26 cellular contexts compared by ENCODE assay signal in the genomic region with DNA sequence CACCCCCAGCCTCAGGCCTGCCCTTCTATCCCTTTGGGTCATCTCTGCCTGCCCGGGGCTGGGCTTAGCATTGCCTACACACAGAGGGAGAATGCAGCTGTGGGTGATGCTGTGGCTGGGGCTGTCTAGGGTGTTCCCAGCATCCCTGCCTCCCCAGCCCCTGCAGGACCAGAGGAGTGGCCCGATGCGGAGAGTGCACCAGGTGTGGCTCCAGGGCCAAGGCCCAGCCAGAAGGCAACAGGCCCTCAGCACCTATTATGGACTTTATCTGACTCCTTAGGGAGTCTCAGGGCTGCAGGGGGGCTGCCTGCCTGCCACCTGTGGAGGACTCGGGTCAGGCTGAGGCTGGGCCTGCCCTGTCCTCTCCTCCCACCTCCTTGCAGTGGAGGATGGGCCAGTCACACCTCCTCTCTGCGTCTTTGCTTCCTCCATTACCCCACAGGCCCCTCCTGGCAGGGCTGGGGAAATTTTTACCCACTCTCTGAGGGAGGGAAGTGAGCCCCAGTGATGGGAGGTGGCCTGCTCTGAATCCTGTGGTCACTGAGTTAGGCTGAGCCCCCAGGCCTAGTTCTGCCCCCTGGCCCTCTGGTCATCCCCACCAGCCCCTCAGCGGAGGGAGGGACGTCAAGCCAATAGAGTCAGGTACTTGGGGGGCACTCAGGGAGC.
"Had no signal": no experiment of that assay in that cellular context is flagged by ENCODE, and none has a peak within 500 bp of the region (broad histone marks: within the 10 kb centered on the region; RNA-seq: fewer than 3 reads in every experiment).

No MANE protein-coding gene starts in this region.

- H3K79me2 ChIP-seq: hepatocyte had no signal

- H3K36me3 ChIP-seq: cardiac muscle cell, left lung, vagina had no signal

- H3K27ac Mint-ChIP-seq: activated B cell treated with CpG ODN at 0.5 μM for 24 hours; activated CD4-positive, alpha-beta T cell treated with anti-CD3 and anti-CD28 coated beads for 36 hours; activated T-cell treated with anti-CD3 and anti-CD28 coated beads, Interleukin-2, amount 50 U/mL, for 72 hours; dendritic cell treated with granulocyte-macrophage colony-stimulating factor and Interleukin-4, amounts not matched to agents 40 ng/mL and 50 ng/mL, for 4 days had no signal

- H3K27me3 ChIP-seq: cardiac muscle cell, hepatocyte, testis, vagina had no signal

- ATAC-seq: activated CD4-positive, alpha-beta T cell treated with anti-CD3 and anti-CD28 coated beads for 36 hours; activated T-cell treated with anti-CD3 and anti-CD28 coated beads, Interleukin-2, amount 50 U/mL, for 72 hours; left lung; sciatic nerve had no signal

- H3K27me3 Mint-ChIP-seq: activated CD4-positive, alpha-beta T cell treated with anti-CD3 and anti-CD28 coated beads for 36 hours had no signal

- H3K4me3 Mint-ChIP-seq: activated B cell treated with CpG ODN at 0.5 μM for 24 hours; activated CD4-positive, alpha-beta T cell treated with anti-CD3 and anti-CD28 coated beads for 36 hours; activated naive CD4-positive, alpha-beta T cell treated with anti-CD3 and anti-CD28 coated beads, Interleukin-2, amount 10 ng/mL, durations not matched to agents 7 days and 5 days; activated T-cell treated with anti-CD3 and anti-CD28 coated beads, Interleukin-2, amount 50 U/mL, for 72 hours; dendritic cell treated with granulocyte-macrophage colony-stimulating factor and Interleukin-4, amounts not matched to agents 40 ng/mL and 50 ng/mL, for 4 days; mesothelial cell of epicardium; T-helper 1 cell treated with Interleukin-12 subunit alpha and Interleukin-12 subunit beta and Interleukin-4 antibody, amounts not matched to agents 30 μg/mL and 1 μg/mL, for 36 hours had no signal

- H2AFZ ChIP-seq: hepatocyte had no signal

- H3K9me3 Mint-ChIP-seq: activated B cell treated with CpG ODN at 0.5 μM for 24 hours; activated naive CD4-positive, alpha-beta T cell treated with anti-CD3 and anti-CD28 coated beads, Interleukin-2, amount 10 ng/mL, durations not matched to agents 7 days and 5 days; activated T-cell treated with anti-CD3 and anti-CD28 coated beads, Interleukin-2, amount 50 U/mL, for 72 hours; dendritic cell treated with granulocyte-macrophage colony-stimulating factor and Interleukin-4, amounts not matched to agents 40 ng/mL and 50 ng/mL, for 4 days; mesothelial cell of epicardium; T-helper 1 cell treated with Interleukin-12 subunit alpha and Interleukin-12 subunit beta and Interleukin-4 antibody, amounts not matched to agents 30 μg/mL and 1 μg/mL, for 36 hours had no signal

- H3K4me1 ChIP-seq: left lung, testis, vagina had no signal

- DNase-seq: activated B cell treated with CpG ODN at 0.5 μM for 24 hours; activated CD4-positive, alpha-beta T cell treated with anti-CD3 and anti-CD28 coated beads for 36 hours; activated CD4-positive, alpha-beta T cell treated with anti-CD3 and anti-CD28 coated beads, Interleukin-2, amount 50 U/mL, for 48 hours; activated effector memory CD4-positive, alpha-beta T cell treated with anti-CD3 and anti-CD28 coated beads, Interleukin-2, amount 50 U/mL, for 16 hours; activated naive CD4-positive, alpha-beta T cell treated with anti-CD3 and anti-CD28 coated beads, Interleukin-2, amount 10 ng/mL, durations not matched to agents 7 days and 5 days; activated T-cell treated with anti-CD3 and anti-CD28 coated beads, Interleukin-2, amount 50 U/mL, for 72 hours; amygdala; effector CD4-positive, alpha-beta T cell; erythroblast; foreskin melanocyte; glutamatergic neuron; kidney glomerular epithelial cell; small intestine; stimulated activated CD4-positive, alpha-beta T cell treated with anti-CD3 and anti-CD28 coated beads, Interleukin-15, amount 100 ng/mL, for 24 hours; stimulated activated naive CD4-positive, alpha-beta T cell; T1000; testis; trophoblast cell had no signal

- H3K4me2 ChIP-seq: hepatocyte had no signal

- H3K9me3 ChIP-seq: left lung, testis, vagina had no signal

- H3K36me3 Mint-ChIP-seq: activated naive CD4-positive, alpha-beta T cell treated with anti-CD3 and anti-CD28 coated beads, Interleukin-2, amount 10 ng/mL, durations not matched to agents 7 days and 5 days; mesothelial cell of epicardium had no signal

- H3K4me3 ChIP-seq: cardiac muscle cell, hepatocyte, left lung, testis, vagina had no signal

- H3K27ac ChIP-seq: cardiac muscle cell, left lung, testis, vagina had no signal
